ENCODE assay signal across 1 cellular context in the genomic region with DNA sequence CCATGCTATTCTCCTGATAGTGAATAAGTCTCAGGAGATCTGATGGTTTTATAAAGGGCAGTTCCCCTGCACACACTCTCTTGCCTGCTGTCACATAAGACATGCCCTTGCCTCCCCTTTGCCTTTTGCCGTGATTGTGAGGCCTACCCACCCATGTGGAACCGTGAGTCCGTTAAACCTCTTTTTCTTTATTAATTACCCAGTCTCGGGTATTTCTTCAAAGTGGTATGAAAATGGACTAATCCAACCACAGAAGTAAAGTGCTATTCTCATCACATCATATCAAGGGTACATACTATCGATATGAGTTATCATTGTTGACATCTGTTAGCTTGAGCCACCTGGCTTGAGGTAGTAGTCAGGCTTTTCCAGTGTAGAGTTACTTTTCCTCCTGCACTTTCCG.
TF ChIP-seq lines count a peak whose summit lies in the region.

No MANE protein-coding gene starts in this region.

TF ChIP-seq in HCT116, 20 proteins besides CTCF, POLR2A, EP300 and RAD21 (continued from another document):
- TF ChIP-seq, protein P1, sequence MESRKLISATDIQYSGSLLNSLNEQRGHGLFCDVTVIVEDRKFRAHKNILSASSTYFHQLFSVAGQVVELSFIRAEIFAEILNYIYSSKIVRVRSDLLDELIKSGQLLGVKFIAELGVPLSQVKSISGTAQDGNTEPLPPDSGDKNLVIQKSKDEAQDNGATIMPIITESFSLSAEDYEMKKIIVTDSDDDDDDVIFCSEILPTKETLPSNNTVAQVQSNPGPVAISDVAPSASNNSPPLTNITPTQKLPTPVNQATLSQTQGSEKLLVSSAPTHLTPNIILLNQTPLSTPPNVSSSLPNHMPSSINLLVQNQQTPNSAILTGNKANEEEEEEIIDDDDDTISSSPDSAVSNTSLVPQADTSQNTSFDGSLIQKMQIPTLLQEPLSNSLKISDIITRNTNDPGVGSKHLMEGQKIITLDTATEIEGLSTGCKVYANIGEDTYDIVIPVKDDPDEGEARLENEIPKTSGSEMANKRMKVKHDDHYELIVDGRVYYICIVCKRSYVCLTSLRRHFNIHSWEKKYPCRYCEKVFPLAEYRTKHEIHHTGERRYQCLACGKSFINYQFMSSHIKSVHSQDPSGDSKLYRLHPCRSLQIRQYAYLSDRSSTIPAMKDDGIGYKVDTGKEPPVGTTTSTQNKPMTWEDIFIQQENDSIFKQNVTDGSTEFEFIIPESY (IDR thresholded peaks at IDR 0.05; ENCODE audit: extremely low read depth, insufficient replicate concordance, low read length): no peak
- TF ChIP-seq CBX3 (IDR thresholded peaks at IDR 0.05; ENCODE audit: low read depth): no peak
